ENCODE assay signal across 8 cellular contexts in the genomic region with DNA sequence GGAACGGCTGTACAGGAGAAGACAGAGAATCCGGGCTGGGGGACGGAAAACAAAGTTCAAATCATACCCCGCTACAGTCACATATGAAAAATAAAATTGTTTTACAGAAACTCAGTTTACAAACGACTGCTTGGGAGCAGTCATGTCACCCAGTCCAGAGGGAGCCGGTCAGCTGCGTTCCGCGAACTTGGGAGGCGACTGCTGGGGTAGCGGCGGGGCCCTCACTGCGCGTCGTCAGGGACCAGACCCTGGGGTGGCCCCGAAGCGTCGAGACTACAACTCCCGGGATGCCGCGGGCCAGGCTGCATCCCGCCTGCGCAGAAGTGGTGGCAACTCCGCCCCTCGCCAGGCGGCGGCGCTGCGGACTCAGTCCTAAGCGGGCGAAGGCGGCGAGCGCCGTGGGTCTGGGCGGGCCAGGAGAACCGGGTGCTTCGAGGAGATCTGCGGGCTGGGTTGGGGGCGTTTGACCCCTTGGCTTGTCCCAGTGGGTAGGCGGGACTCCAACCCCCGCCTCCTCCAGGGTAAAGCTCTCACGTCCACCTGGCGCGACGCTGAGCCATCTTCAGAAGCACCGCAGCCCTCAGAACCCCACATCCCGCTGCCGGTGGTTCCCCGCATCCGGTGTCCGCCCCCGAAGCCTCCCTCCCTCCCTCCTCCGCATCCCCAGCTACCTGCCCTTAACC. TPM values are rescaled to one million over a fixed set of nuclear protein-coding genes. Genes with fewer than 3 reads are reported as not detected.
A peak's percentile ranks its signal among the peaks of the same experiment; 100 is the strongest.
DNase-seq lines count a peak whose midpoint lies in the region; ATAC-seq and TF ChIP-seq lines count a peak whose summit lies in the region.

No MANE protein-coding gene starts in this region.

- peak; percentile 93 for DNase-seq in BE2C
- DNase-seq in NCI-H446 (lab: John Stamatoyannopoulos, UW), result peak; percentile 82 to 95
- DNase-seq in activated CD4-positive, CD25-positive, alpha-beta regulatory T cell treated with anti-CD3 and anti-CD28 coated beads, Interleukin-2, amount 50 U/mL, for 72 hours, result peak; percentile 91
- DNase-seq in cerebellum (ENCODE audit: low spot score), result peak; percentile 93
- peak; percentile 91 for DNase-seq in kidney tubule cell (ENCODE audit: low spot score)
- DNase-seq in stimulated activated CD4-positive, alpha-beta T cell treated with anti-CD3 and anti-CD28 coated beads, Interleukin-1b, Interleukin-23, amount 100 ng/mL, for 1 hour (ENCODE audit: low read depth in 2 of 2), result peak; percentile 75 to 89

- peak; percentile 69 for TF ChIP-seq POLR2A in GM19099 (IDR thresholded peaks at IDR 0.05; ENCODE audit: extremely low read depth, insufficient read length, low read depth)

- H3K9me3 ChIP-seq in BE2C, result no peaks in the 10 kb centered on the region

- no peaks in the 10 kb centered on the region for H3K36me3 ChIP-seq in BE2C

- peak overlapping the region; percentile 81 for H3K4me3 ChIP-seq in BE2C (ENCODE audit: low read depth, low read length)

- no peaks in the 10 kb centered on the region for H3K27me3 ChIP-seq in BE2C

- peak; percentile 81 for TF ChIP-seq CTCF in BE2C (IDR thresholded peaks at IDR 0.05; ENCODE audit: low read depth, low read length)

- no peaks in the 10 kb centered on the region for H3K4me1 ChIP-seq in BE2C

- peak; percentile 87 for ATAC-seq in HG03354 (IDR thresholded peaks at IDR 0.05; ENCODE audit: poor library complexity, severe bottlenecking, unreplicated experiment)

RNA-seq across cellular contexts. Expression of gene SIT1, which starts 4.0 kb away (rescaled TPM):
- not detected for polyA plus RNA-seq in BE2C (2012; ENCODE audit: insufficient read depth, insufficient read length, low read depth)
- total RNA-seq in cerebellum, result not detected

RNA-seq across cellular contexts. Expression of gene RMRP, which starts 11.1 kb away (rescaled TPM):
- polyA plus RNA-seq in BE2C (2012; ENCODE audit: insufficient read depth, insufficient read length, low read depth), result not detected
- total RNA-seq in cerebellum, result 172,488 TPM

RNA-seq across cellular contexts. Expression of gene CCDC107, which starts 11.4 kb away (rescaled TPM):
- polyA plus RNA-seq in BE2C (2012; ENCODE audit: insufficient read depth, insufficient read length, low read depth), result 30.6 TPM
- 8.9 TPM for total RNA-seq in cerebellum

RNA-seq across cellular contexts. Expression of gene ARHGEF39, which starts 18.3 kb away (rescaled TPM):
- 1.0 TPM for polyA plus RNA-seq in BE2C (2012; ENCODE audit: insufficient read depth, insufficient read length, low read depth)
- 1.3 TPM for total RNA-seq in cerebellum

RNA-seq across cellular contexts. Expression of gene CA9, which starts 27.0 kb away (rescaled TPM):
- polyA plus RNA-seq in BE2C (2012; ENCODE audit: insufficient read depth, insufficient read length, low read depth), result not detected
- not detected for total RNA-seq in cerebellum

Comparison
In these comparisons a context has a peak if more than half of its experiments do, and no peak if none do; other contexts are left out.
1. Peak in every context shown above with its lines: DNase-seq, ATAC-seq and H3K4me3 ChIP-seq.